Comparison of ENCODE assay signal across 8 cellular contexts in the genomic region with DNA sequence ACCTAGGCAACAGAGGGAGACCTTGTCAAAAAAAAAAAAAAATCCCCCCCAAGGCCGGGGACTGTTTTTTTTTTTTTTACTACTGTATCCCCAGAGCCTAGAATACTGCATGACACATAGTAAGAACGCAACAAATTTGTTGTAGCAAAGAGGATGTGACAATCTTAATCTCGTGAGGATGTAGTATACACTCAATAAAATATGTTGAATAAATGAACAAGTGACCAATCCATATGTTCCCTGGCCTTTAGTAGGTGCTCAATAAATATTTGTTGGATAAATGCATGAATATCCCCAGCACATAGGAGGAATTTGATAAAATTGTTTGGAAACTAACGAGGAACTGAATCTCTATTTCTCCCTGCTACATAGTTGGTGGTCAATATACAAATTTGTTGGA.
"Had no signal": no experiment of that assay in that cellular context is flagged by ENCODE, and none has a peak within 500 bp of the region (broad histone marks: within the 10 kb centered on the region; RNA-seq: fewer than 3 reads in every experiment).

No MANE protein-coding gene starts in this region.

- H3K4me2 ChIP-seq: KMS-11 had no signal

- ATAC-seq: HepG2 had no signal

- DNase-seq: IMR-90, KBM-7, KG1 had no signal

- H3K27ac ChIP-seq: HL-60, KMS-11 had no signal

- H3K9me3 Mint-ChIP-seq: IgD-negative memory B cell had no signal

- H3K9ac ChIP-seq: KMS-11 had no signal

- H3K27me3 Mint-ChIP-seq: IgD-negative memory B cell had no signal

- H3K36me3 Mint-ChIP-seq: IgD-negative memory B cell had no signal

- FAIRE-seq: HepG2, HTR-8/SVneo had no signal

- H3K27ac Mint-ChIP-seq: IgD-negative memory B cell had no signal
